1 cellular context compared by ENCODE assay signal in genomic region chr3:176941674-176942073, GRCh38.
TF ChIP-seq lines count a peak whose summit lies in the region.

No MANE protein-coding gene starts in this region.

TF ChIP-seq in GM23338, 12 proteins besides CTCF, POLR2A, EP300 and RAD21 (continued from another document):
- TF ChIP-seq ZNF462 (CRISPR knock-in tag; IDR thresholded peaks at IDR 0.05) (no peak), CREB1 (CRISPR knock-in tag; IDR thresholded peaks at IDR 0.05; ENCODE audit: low read depth) (no peak), ZNF114 (CRISPR knock-in tag; IDR thresholded peaks at IDR 0.05) (no peak), STAT1 (IDR thresholded peaks at IDR 0.05; ENCODE audit: unreplicated experiment) (no peak)
TF ChIP-seq in GM23338: peak in this region for 0.
